8 cellular contexts compared by ENCODE assay signal in genomic region chr6:5401845-5402738, GRCh38.
DNase-seq lines count a peak whose midpoint lies in the region; ATAC-seq, FAIRE-seq and TF ChIP-seq lines count a peak whose summit lies in the region.

No MANE protein-coding gene starts in this region.

- ATAC-seq in activated naive CD8-positive, alpha-beta T cell treated with anti-CD3 and anti-CD28 coated beads, Interleukin-2, amount 50 U/mL, for 24 hours, result no peak

- peaks cover 17% of the 10 kb centered on the region for H3K4me1 Mint-ChIP-seq in activated naive CD8-positive, alpha-beta T cell treated with anti-CD3 and anti-CD28 coated beads, Interleukin-2, amount 50 U/mL, for 24 hours

- H3K27me3 Mint-ChIP-seq in activated naive CD8-positive, alpha-beta T cell treated with anti-CD3 and anti-CD28 coated beads, Interleukin-2, amount 50 U/mL, for 24 hours, result no peaks in the 10 kb centered on the region

- no peak overlapping the region for H3K4me3 ChIP-seq in retinal pigment epithelial cell (ENCODE audit: low read length)

- no peak for FAIRE-seq in RCC 7860 (lab: Jason Lieb, UNC)

- H3K4me3 Mint-ChIP-seq in activated naive CD8-positive, alpha-beta T cell treated with anti-CD3 and anti-CD28 coated beads, Interleukin-2, amount 50 U/mL, for 24 hours, result no peak overlapping the region

- H3K9me3 Mint-ChIP-seq in activated naive CD8-positive, alpha-beta T cell treated with anti-CD3 and anti-CD28 coated beads, Interleukin-2, amount 50 U/mL, for 24 hours, result no peaks in the 10 kb centered on the region

- peak; percentile 7 for DNase-seq in SHP77 treated with DMSO at 0.1 percent for 48 hours (lab: John Stamatoyannopoulos, UW)
- DNase-seq in SHP77 (lab: John Stamatoyannopoulos, UW), result no peak
- DNase-seq in NCI-H82 treated with DMSO at 0.1 percent for 48 hours (lab: John Stamatoyannopoulos, UW; ENCODE audit: unreplicated experiment), result peak; percentile 37
- peak; percentile 12 to 50 for DNase-seq in dermis microvascular lymphatic vessel endothelial cell (ENCODE audit: low read depth in 2 of 2)
- DNase-seq in retinal pigment epithelial cell (ENCODE audit: low read depth), result no peak
- DNase-seq in RCC 7860 (ENCODE audit: low spot score), result no peak
- DNase-seq in occipital lobe (lab: John Stamatoyannopoulos, UW), result no peak
- no peak for DNase-seq in activated naive CD8-positive, alpha-beta T cell treated with anti-CD3 and anti-CD28 coated beads, Interleukin-2, amount 50 U/mL, for 24 hours

- no peak overlapping the region for H3K27ac Mint-ChIP-seq in activated naive CD8-positive, alpha-beta T cell treated with anti-CD3 and anti-CD28 coated beads, Interleukin-2, amount 50 U/mL, for 24 hours

- H3K36me3 Mint-ChIP-seq in activated naive CD8-positive, alpha-beta T cell treated with anti-CD3 and anti-CD28 coated beads, Interleukin-2, amount 50 U/mL, for 24 hours (ENCODE audit: low read depth), result peaks cover 2% of the 10 kb centered on the region

- peak; percentile 61 for TF ChIP-seq CTCF in retinal pigment epithelial cell (conservative IDR thresholded peaks at IDR 0.05; ENCODE audit: low read depth, low read length)

Comparison
In these comparisons a context has a peak if more than half of its experiments do, and no peak if none do; other contexts are left out.
1. DNase-seq: peak in SHP77 treated with DMSO at 0.1 percent for 48 hours (single experiment), NCI-H82 treated with DMSO at 0.1 percent for 48 hours (single experiment) and dermis microvascular lymphatic vessel endothelial cell (2 of 2); none in SHP77 (0 of 2), retinal pigment epithelial cell (single experiment), RCC 7860 (single experiment), occipital lobe (single experiment) and activated naive CD8-positive, alpha-beta T cell treated with anti-CD3 and anti-CD28 coated beads, Interleukin-2, amount 50 U/mL, for 24 hours (single experiment).